Comparison of ENCODE assay signal across 15 cellular contexts in the genomic region with DNA sequence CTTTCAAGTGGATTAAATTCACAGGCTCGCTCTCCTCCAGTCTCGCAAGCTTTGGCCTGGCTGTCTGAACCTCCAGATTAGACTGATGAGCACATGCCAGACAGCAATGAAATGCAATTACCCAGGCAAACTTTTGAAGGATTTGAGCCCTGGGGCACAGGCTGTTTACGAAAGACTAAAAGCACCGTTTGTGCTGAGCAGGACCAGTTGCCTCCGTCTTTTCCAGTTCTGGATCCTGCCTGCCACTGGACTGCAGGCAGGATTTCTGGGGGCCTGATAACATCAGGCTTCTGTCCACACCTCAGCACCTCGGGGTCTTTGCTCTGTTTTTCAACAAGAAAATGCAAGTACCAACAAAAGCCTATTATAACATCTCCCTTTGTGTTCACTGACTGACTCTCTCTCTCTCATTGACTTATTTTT.
DNase-seq lines count a peak whose midpoint lies in the region; ATAC-seq and TF ChIP-seq lines count a peak whose summit lies in the region.
"Had no signal": no experiment of that assay in that cellular context is flagged by ENCODE, and none has a peak within 500 bp of the region (broad histone marks: within the 10 kb centered on the region; RNA-seq: fewer than 3 reads in every experiment).

No MANE protein-coding gene starts in this region.

- no peak for TF ChIP-seq CTCF in SK-N-SH (IDR thresholded peaks at IDR 0.05)
- no peak for TF ChIP-seq CTCF in esophagus squamous epithelium (IDR thresholded peaks at IDR 0.05)

- no peaks in the 10 kb centered on the region for H3K27me3 Mint-ChIP-seq in activated T-cell treated with anti-CD3 and anti-CD28 coated beads, Interleukin-2, amount 50 U/mL, for 72 hours (ENCODE audit: low read depth)
- no peaks in the 10 kb centered on the region for H3K27me3 Mint-ChIP-seq in activated T-cell treated with anti-CD3 and anti-CD28 coated beads, Interleukin-2, amount 50 U/mL, for 4 hours (ENCODE audit: low read depth)
- H3K27me3 Mint-ChIP-seq: naive B cell had no signal

- no peak for DNase-seq in activated T-cell treated with anti-CD3 and anti-CD28 coated beads, Interleukin-2, amount 50 U/mL, for 72 hours
- no peak for DNase-seq in activated T-cell treated with anti-CD3 and anti-CD28 coated beads, Interleukin-2, amount 50 U/mL, for 4 hours
- DNase-seq in SK-N-SH (peak; percentile 69), esophagus squamous epithelium (lab: John Stamatoyannopoulos, UW) (no peak), globus pallidus (ENCODE audit: low spot score) (no peak), HuH-7.5 (ENCODE audit: low spot score) (no peak)
- DNase-seq in stimulated activated CD4-positive, alpha-beta T cell treated with anti-CD3 and anti-CD28 coated beads, Interleukin-2, amount 100 ng/mL, for 24 hours, result no peak
- DNase-seq: activated CD4-positive, alpha-beta T cell treated with anti-CD3 and anti-CD28 coated beads for 48 hours; caudate nucleus; effector CD8-positive, alpha-beta T cell; naive B cell; NCI-H1417 treated with DMSO at 0.1 percent for 48 hours; thyroid gland had no signal

- H3K9me2 ChIP-seq in SK-N-SH, result no peaks in the 10 kb centered on the region

- H3K79me2 ChIP-seq in SK-N-SH (ENCODE audit: insufficient read depth), result peaks cover 51% of the 10 kb centered on the region

- no peak overlapping the region; the same call in 1 of the 2 replicates for H3K4me2 ChIP-seq in SK-N-SH

- intact Hi-C loops in esophagus squamous epithelium (cut with DNase I), result no loop called here

- WGBS in SK-N-SH (ENCODE audit: low lambda C conversion rate), result 67% methylated on average over 6 of the region's 6 CpGs
- 35 to 53% methylated on average over 5 to 6 of the region's 6 CpGs for WGBS in esophagus squamous epithelium, 2 donors

- peak; percentile 29; the same call in 1 of the 2 replicates for TF ChIP-seq RAD21 in SK-N-SH (IDR thresholded peaks at IDR 0.05; ENCODE audit: low read length)

- peaks cover 46 to 78% of the 10 kb centered on the region in 2 experiments for H3K4me1 ChIP-seq in SK-N-SH (ENCODE audit: control insufficient read depth in 1 of 2, insufficient read depth in 2 of 2, low read depth in 1 of 2, low read length in 1 of 2)
- peaks cover 15 to 76% (median 30%) of the 10 kb centered on the region in 3 donors for H3K4me1 ChIP-seq in esophagus squamous epithelium

- peak overlapping the region; percentile 58; the same call in 1 of the 2 replicates for H3K9ac ChIP-seq in SK-N-SH

- POLR2A ChIA-PET in SK-N-SH (lab: Yijun Ruan, JAX), result no interaction called here

- TF ChIP-seq EP300 in SK-N-SH (IDR thresholded peaks at IDR 0.05; ENCODE audit: borderline replicate concordance in 1 of 2, low read depth in 1 of 2, low read length in 1 of 2), result peak in 1 of 2 experiments; percentile 94; a peak in 2 of 4 replicates

- no peak for ATAC-seq in activated T-cell treated with anti-CD3 and anti-CD28 coated beads, Interleukin-2, amount 50 U/mL, for 72 hours (replicated peaks in 1 of 2)
- no peak for ATAC-seq in activated T-cell treated with anti-CD3 and anti-CD28 coated beads, Interleukin-2, amount 50 U/mL, for 4 hours
- no peak for ATAC-seq in GM18858 (IDR thresholded peaks at IDR 0.05; ENCODE audit: unreplicated experiment)

- peak overlapping the region; percentile 56 for H3K27ac Mint-ChIP-seq in activated T-cell treated with anti-CD3 and anti-CD28 coated beads, Interleukin-2, amount 50 U/mL, for 72 hours

- H3K4me3 ChIP-seq in SK-N-SH (ENCODE audit: low read depth in 2 of 2, low read length in 1 of 2) (no peak overlapping the region), esophagus squamous epithelium (no peak overlapping the region)
- H3K4me3 ChIP-seq: SJCRH30, thyroid gland had no signal

- TF ChIP-seq POLR2A in esophagus squamous epithelium (IDR thresholded peaks at IDR 0.05), result no peak

- H3K36me3 ChIP-seq in SK-N-SH (replicated peaks in 1 of 2; ENCODE audit: control insufficient read depth in 1 of 2, insufficient read depth in 2 of 2, low read length in 1 of 2) (peaks cover 7 to 18% of the 10 kb centered on the region in 2 experiments), esophagus squamous epithelium (peaks cover 0 to 44% (median 6%) of the 10 kb centered on the region in 3 donors)
- H3K36me3 ChIP-seq: thyroid gland had no signal

- no peaks in the 10 kb centered on the region for H4K20me1 ChIP-seq in SK-N-SH (ENCODE audit: insufficient read depth)

- peaks cover 38% of the 10 kb centered on the region for H3F3A ChIP-seq in SK-N-SH (replicated peaks; ENCODE audit: insufficient read depth)

- H3K27ac ChIP-seq in SK-N-SH (ENCODE audit: low read depth in 2 of 2, low read length in 1 of 2) (peak overlapping the region; percentile 97 to 99), esophagus squamous epithelium (peak overlapping the region; percentile 42 to 75 (median 62))
- H3K27ac ChIP-seq: SJCRH30, thyroid gland had no signal

- peaks cover 73% of the 10 kb centered on the region for H3K4me1 Mint-ChIP-seq in activated T-cell treated with anti-CD3 and anti-CD28 coated beads, Interleukin-2, amount 50 U/mL, for 72 hours (ENCODE audit: low read depth)
- peaks cover 82% of the 10 kb centered on the region for H3K4me1 Mint-ChIP-seq in activated T-cell treated with anti-CD3 and anti-CD28 coated beads, Interleukin-2, amount 50 U/mL, for 4 hours (ENCODE audit: low read depth)

- H3K9me3 ChIP-seq in SK-N-SH (no peaks in the 10 kb centered on the region), esophagus squamous epithelium (no peaks in the 10 kb centered on the region)
- H3K9me3 ChIP-seq: SJCRH30, thyroid gland had no signal

- no peak overlapping the region for H3K4me3 Mint-ChIP-seq in activated T-cell treated with anti-CD3 and anti-CD28 coated beads, Interleukin-2, amount 50 U/mL, for 72 hours
- no peak overlapping the region for H3K4me3 Mint-ChIP-seq in activated T-cell treated with anti-CD3 and anti-CD28 coated beads, Interleukin-2, amount 50 U/mL, for 4 hours

- H2AFZ ChIP-seq in SK-N-SH (ENCODE audit: low read depth), result no peak overlapping the region

- H3K27me3 ChIP-seq in SK-N-SH (ENCODE audit: insufficient read depth) (no peaks in the 10 kb centered on the region), esophagus squamous epithelium (no peaks in the 10 kb centered on the region)
- H3K27me3 ChIP-seq: SJCRH30, thyroid gland had no signal

- CTCF ChIA-PET in SK-N-SH (lab: Yijun Ruan, JAX), result interaction anchor here (1.1 to 3.6 kb wide), 3 partner anchors 14 to 122 kb away, joined by 3 to 11 read pairs (median 3); no protein-coding TSS in a partner anchor

- peaks cover 10 to 21% of the 10 kb centered on the region in 2 donors for H3K36me3 Mint-ChIP-seq in activated T-cell treated with anti-CD3 and anti-CD28 coated beads, Interleukin-2, amount 50 U/mL, for 72 hours (ENCODE audit: insufficient read depth in 2 of 2)
- H3K36me3 Mint-ChIP-seq in activated T-cell treated with anti-CD3 and anti-CD28 coated beads, Interleukin-2, amount 50 U/mL, for 4 hours (ENCODE audit: insufficient read depth), result peaks cover 53% of the 10 kb centered on the region

- no peaks in the 10 kb centered on the region for H3K9me3 Mint-ChIP-seq in activated T-cell treated with anti-CD3 and anti-CD28 coated beads, Interleukin-2, amount 50 U/mL, for 72 hours
- H3K9me3 Mint-ChIP-seq in activated T-cell treated with anti-CD3 and anti-CD28 coated beads, Interleukin-2, amount 50 U/mL, for 4 hours, result no peaks in the 10 kb centered on the region
- H3K9me3 Mint-ChIP-seq: naive B cell had no signal

TF ChIP-seq in SK-N-SH, 30 proteins besides CTCF, POLR2A, EP300 and RAD21:
- TF ChIP-seq SIN3A (IDR thresholded peaks at IDR 0.05; ENCODE audit: borderline replicate concordance, low read depth, low read length), result no peak
- TF ChIP-seq GATA2 (CRISPR knock-in tag; IDR thresholded peaks at IDR 0.05), result peak; percentile 94
- TF ChIP-seq, protein P1, sequence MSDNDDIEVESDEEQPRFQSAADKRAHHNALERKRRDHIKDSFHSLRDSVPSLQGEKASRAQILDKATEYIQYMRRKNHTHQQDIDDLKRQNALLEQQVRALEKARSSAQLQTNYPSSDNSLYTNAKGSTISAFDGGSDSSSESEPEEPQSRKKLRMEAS (IDR thresholded peaks at IDR 0.05; ENCODE audit: low read depth), result no peak
- TF ChIP-seq NFIC (IDR thresholded peaks at IDR 0.05; ENCODE audit: borderline replicate concordance), result no peak
- no peak for TF ChIP-seq GABPA (IDR thresholded peaks at IDR 0.05; ENCODE audit: low read depth)
- TF ChIP-seq YY1 (IDR thresholded peaks at IDR 0.05; ENCODE audit: low read depth), result no peak
- TF ChIP-seq TEAD4 (IDR thresholded peaks at IDR 0.05; ENCODE audit: borderline replicate concordance, insufficient read depth), result no peak
- peak; percentile 46; the same call in 1 of the 2 replicates for TF ChIP-seq MXI1 (IDR thresholded peaks at IDR 0.05; ENCODE audit: low read depth, low read length)
- TF ChIP-seq SMC3 (IDR thresholded peaks at IDR 0.05; ENCODE audit: low read depth, low read length), result no peak
- peak; percentile 97 for TF ChIP-seq RCOR1 (IDR thresholded peaks at IDR 0.05; ENCODE audit: low read length)
- TF ChIP-seq TCF12 (IDR thresholded peaks at IDR 0.05), result peak; percentile 40
- TF ChIP-seq POLR2AphosphoS5 (IDR thresholded peaks at IDR 0.05; ENCODE audit: low read depth, low read length), result 0 out of 2 replicates have a peak, but pooled peaks have one; percentile 10
- peak; percentile 88 for TF ChIP-seq CHD2 (IDR thresholded peaks at IDR 0.05; ENCODE audit: low read length, partially characterized antibody)
- TF ChIP-seq FOXJ3 (CRISPR knock-in tag; IDR thresholded peaks at IDR 0.05), result peak; percentile 85; the same call in 1 of the 2 replicates
- TF ChIP-seq IRF3 (IDR thresholded peaks at IDR 0.05; ENCODE audit: low read depth, low read length), result no peak
